In the genomic region with DNA sequence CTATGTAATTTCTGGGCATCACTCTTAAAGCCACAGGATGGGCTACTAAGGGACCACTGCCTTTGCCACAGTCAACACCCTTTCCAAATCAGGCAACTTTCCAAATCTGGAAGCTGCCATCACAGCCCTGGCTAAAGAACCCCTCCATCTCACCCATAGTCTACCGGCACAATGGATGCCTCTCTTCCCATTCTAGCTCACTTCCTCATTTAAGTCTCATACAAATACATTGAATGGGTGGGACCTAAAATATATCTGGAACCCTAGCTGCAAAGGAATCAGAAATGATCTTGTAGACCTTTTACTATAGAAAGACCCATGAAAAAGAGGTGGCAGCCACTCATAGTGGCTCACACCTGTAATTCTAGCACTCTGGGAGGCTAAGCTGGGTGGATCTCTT, we compare ENCODE assay signal across 37 cellular contexts. TPM values are rescaled to one million over a fixed set of nuclear protein-coding genes. Genes with fewer than 3 reads are reported as not detected.
"Had no signal": no experiment of that assay in that cellular context is flagged by ENCODE, and none has a peak within 500 bp of the region (broad histone marks: within the 10 kb centered on the region; RNA-seq: fewer than 3 reads in every experiment).

No MANE protein-coding gene starts in this region.

- ATAC-seq: activated CD8-positive, alpha-beta memory T cell treated with anti-CD3 and anti-CD28 coated beads, Interleukin-2, amount 10 ng/mL, durations not matched to agents 7 days and 5 days; activated naive CD8-positive, alpha-beta T cell treated with anti-CD3 and anti-CD28 coated beads, Interleukin-2, amount 50 U/mL, for 24 hours; Right ventricle myocardium inferior had no signal

- H3K4me1 ChIP-seq: SJCRH30 had no signal

- H3K36me3 Mint-ChIP-seq: activated CD8-positive, alpha-beta memory T cell treated with anti-CD3 and anti-CD28 coated beads, Interleukin-2, amount 10 ng/mL, durations not matched to agents 7 days and 5 days; activated naive CD4-positive, alpha-beta T cell treated with anti-CD3 and anti-CD28 coated beads, Interleukin-2, amount 10 ng/mL, durations not matched to agents 7 days and 5 days; brain had no signal

- H3K27me3 ChIP-seq: SJCRH30 had no signal

- H3K27ac Mint-ChIP-seq: activated CD4-positive, alpha-beta memory T cell treated with anti-CD3 and anti-CD28 coated beads, Interleukin-2, amount 10 ng/mL, durations not matched to agents 7 days and 5 days; activated CD8-positive, alpha-beta memory T cell treated with anti-CD3 and anti-CD28 coated beads, Interleukin-2, amount 10 ng/mL, durations not matched to agents 7 days and 5 days; activated naive CD4-positive, alpha-beta T cell treated with anti-CD3 and anti-CD28 coated beads, Interleukin-2, amount 10 ng/mL, durations not matched to agents 7 days and 5 days; activated naive CD8-positive, alpha-beta T cell; activated naive CD8-positive, alpha-beta T cell treated with anti-CD3 and anti-CD28 coated beads, Interleukin-2, amount 50 U/mL, for 24 hours; brain; T-helper 1 cell treated with Interleukin-12 subunit alpha and Interleukin-12 subunit beta and Interleukin-4 antibody, amounts not matched to agents 30 μg/mL and 1 μg/mL, for 36 hours; T-helper 2 cell treated with Interferon-gamma antibody and Interleukin-4, amounts not matched to agents 5 μg/mL and 100 μg/mL, for 36 hours had no signal

- H3K4me1 Mint-ChIP-seq: activated CD4-positive, alpha-beta memory T cell treated with anti-CD3 and anti-CD28 coated beads, Interleukin-2, amount 10 ng/mL, durations not matched to agents 7 days and 5 days; activated CD8-positive, alpha-beta memory T cell treated with anti-CD3 and anti-CD28 coated beads, Interleukin-2, amount 10 ng/mL, durations not matched to agents 7 days and 5 days; activated naive CD4-positive, alpha-beta T cell treated with anti-CD3 and anti-CD28 coated beads, Interleukin-2, amount 10 ng/mL, durations not matched to agents 7 days and 5 days; brain had no signal

- H3K27me3 Mint-ChIP-seq: activated naive CD8-positive, alpha-beta T cell treated with anti-CD3 and anti-CD28 coated beads, Interleukin-2, amount 50 U/mL, for 24 hours had no signal

- H3K36me3 ChIP-seq: MG63, SJCRH30, WERI-Rb-1 had no signal

- H2AFZ ChIP-seq: PC-9 had no signal

- H3K9me3 Mint-ChIP-seq: activated naive CD8-positive, alpha-beta T cell treated with anti-CD3 and anti-CD28 coated beads, Interleukin-2, amount 50 U/mL, for 24 hours; T-helper 2 cell treated with Interferon-gamma antibody and Interleukin-4, amounts not matched to agents 5 μg/mL and 100 μg/mL, for 36 hours had no signal

- DNase-seq: activated CD4-positive, alpha-beta memory T cell treated with anti-CD3 and anti-CD28 coated beads, Interleukin-2, amount 10 ng/mL, durations not matched to agents 7 days and 5 days; activated CD4-positive, alpha-beta T cell treated with anti-CD3 and anti-CD28 coated beads for 1 hour; activated CD4-positive, alpha-beta T cell treated with anti-CD3 and anti-CD28 coated beads for 48 hours; activated CD4-positive, CD25-positive, alpha-beta regulatory T cell; activated CD8-positive, alpha-beta memory T cell treated with anti-CD3 and anti-CD28 coated beads for 24 hours; activated CD8-positive, alpha-beta memory T cell treated with anti-CD3 and anti-CD28 coated beads, Interleukin-2, amount 10 ng/mL, durations not matched to agents 7 days and 5 days; activated CD8-positive, alpha-beta memory T cell treated with anti-CD3 and anti-CD28 coated beads, Interleukin-2, amount 50 U/mL, for 48 hours; activated effector memory CD4-positive, alpha-beta T cell treated with Interleukin-2 at 50 U/mL for 16 hours; activated naive CD4-positive, alpha-beta T cell treated with anti-CD3 and anti-CD28 coated beads, Interleukin-2, amount 10 ng/mL, durations not matched to agents 7 days and 5 days; activated naive CD8-positive, alpha-beta T cell treated with anti-CD3 and anti-CD28 coated beads, Interleukin-2, amount 50 U/mL, for 24 hours; activated T-cell treated with anti-CD3 and anti-CD28 coated beads, Interleukin-2, amount 50 U/mL, for 48 hours; anterior cingulate cortex; caudate nucleus; Karpas-422; MG63; NCI-H1092; NCI-H1436 treated with DMSO at 0.1 percent for 48 hours; NCI-H1694 treated with DMSO at 0.1 percent for 48 hours; NCI-H2029; NCI-H345; NCI-H524 treated with DMSO at 0.1 percent for 48 hours; PC-9; SJCRH30; WERI-Rb-1 had no signal

- H3K4me2 ChIP-seq: PC-9 had no signal

- H3K4me3 Mint-ChIP-seq: activated CD4-positive, alpha-beta memory T cell treated with anti-CD3 and anti-CD28 coated beads, Interleukin-2, amount 10 ng/mL, durations not matched to agents 7 days and 5 days; activated CD8-positive, alpha-beta memory T cell treated with anti-CD3 and anti-CD28 coated beads, Interleukin-2, amount 10 ng/mL, durations not matched to agents 7 days and 5 days; activated naive CD4-positive, alpha-beta T cell treated with anti-CD3 and anti-CD28 coated beads, Interleukin-2, amount 10 ng/mL, durations not matched to agents 7 days and 5 days; activated naive CD8-positive, alpha-beta T cell; activated naive CD8-positive, alpha-beta T cell treated with anti-CD3 and anti-CD28 coated beads, Interleukin-2, amount 50 U/mL, for 24 hours; brain; T-helper 1 cell treated with Interleukin-12 subunit alpha and Interleukin-12 subunit beta and Interleukin-4 antibody, amounts not matched to agents 30 μg/mL and 1 μg/mL, for 36 hours; T-helper 2 cell treated with Interferon-gamma antibody and Interleukin-4, amounts not matched to agents 5 μg/mL and 100 μg/mL, for 36 hours had no signal

- H3K4me3 ChIP-seq: MG63, PC-9, SJCRH30, SK-N-MC had no signal

- FAIRE-seq: bronchial epithelial cell, colon, RCC 7860 had no signal

- H3K9me3 ChIP-seq: MG63, SJCRH30 had no signal

- H3K27ac ChIP-seq: PC-9, RWPE1, SJCRH30, SK-N-MC, WERI-Rb-1 had no signal

RNA-seq across cellular contexts. Expression of gene TREML4, which starts 3.3 kb away (rescaled TPM):
- total RNA-seq: activated CD4-positive, alpha-beta memory T cell treated with anti-CD3 and anti-CD28 coated beads, Interleukin-2, amount 10 ng/mL, durations not matched to agents 7 days and 5 days; activated CD8-positive, alpha-beta memory T cell treated with anti-CD3 and anti-CD28 coated beads, Interleukin-2, amount 10 ng/mL, durations not matched to agents 7 days and 5 days; bronchial epithelial cell; cerebellum; NCI-H460; OCI-LY7; PC-9; Right ventricle myocardium inferior had no signal

RNA-seq across cellular contexts. Expression of gene TREML2, which starts 23.9 kb away (rescaled TPM):
- total RNA-seq: bronchial epithelial cell, NCI-H460, PC-9 had no signal
